Comparison of ENCODE assay signal across 18 cellular contexts in the genomic region with DNA sequence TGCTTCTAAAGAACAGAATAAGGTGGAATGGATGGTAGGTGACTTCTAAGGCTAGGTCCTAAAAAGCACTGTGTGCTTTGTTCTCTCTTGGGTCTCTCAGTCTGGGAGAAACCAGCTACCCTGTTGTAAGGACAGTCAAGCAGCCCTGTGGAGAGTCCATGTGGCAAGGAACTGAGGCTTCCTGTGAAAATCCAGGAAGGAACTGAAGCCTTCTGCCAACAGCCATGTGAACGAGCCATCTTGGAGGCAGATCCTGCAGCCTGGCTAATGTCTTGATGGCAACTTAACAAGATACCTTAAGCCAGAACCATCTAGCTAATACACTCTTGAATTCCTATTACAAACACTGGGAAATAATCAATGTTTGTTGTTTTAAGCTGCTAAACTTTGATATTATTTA.
DNase-seq lines count a peak whose midpoint lies in the region; ATAC-seq and TF ChIP-seq lines count a peak whose summit lies in the region.
"Had no signal": no experiment of that assay in that cellular context is flagged by ENCODE, and none has a peak within 500 bp of the region (broad histone marks: within the 10 kb centered on the region; RNA-seq: fewer than 3 reads in every experiment).

No MANE protein-coding gene starts in this region.

- H3K27me3 ChIP-seq in Loucy (ENCODE audit: insufficient read depth, low read length, poor library complexity, severe bottlenecking) = no peaks in the 10 kb centered on the region
- no peaks in the 10 kb centered on the region for H3K27me3 ChIP-seq in neutrophil
- H3K27me3 ChIP-seq in MM.1S (replicated peaks; ENCODE audit: insufficient read depth, low read length) = no peaks in the 10 kb centered on the region
- H3K27me3 ChIP-seq: BLaER1 had no signal

- peaks cover 2% of the 10 kb centered on the region for H3K36me3 Mint-ChIP-seq in T-helper 17 cell (ENCODE audit: low read depth)
- H3K36me3 Mint-ChIP-seq: CD8-positive, alpha-beta T cell had no signal

- H3K4me3 ChIP-seq in Loucy (ENCODE audit: low read length, poor library complexity, severe bottlenecking) (no peak overlapping the region), neutrophil (ENCODE audit: low read depth in 1 of 2, low read length in 1 of 2) (no peak overlapping the region), MM.1S (ENCODE audit: low read length) (no peak overlapping the region)
- H3K4me3 ChIP-seq: BLaER1, GM23338 had no signal

- peaks cover 3% of the 10 kb centered on the region for H3K4me1 Mint-ChIP-seq in T-helper 17 cell

- no peak for ATAC-seq in T-helper 17 cell
- ATAC-seq: CD8-positive, alpha-beta T cell; GM23338; HCT116 had no signal

- DNase-seq in cerebellum (ENCODE audit: low spot score) = peak; percentile 53
- DNase-seq in T-helper 17 cell = no peak
- no peak for DNase-seq in NCI-H1417 treated with DMSO at 0.1 percent for 48 hours (lab: John Stamatoyannopoulos, UW)
- DNase-seq in MM.1S = no peak
- DNase-seq: 8988T; Calu3; CD8-positive, alpha-beta T cell; DMS 273 treated with DMSO at 0.1 percent for 48 hours; GDM1; H7; HFFc6; IMR-90 had no signal

- H3K36me3 ChIP-seq in Loucy (ENCODE audit: insufficient read depth, low read length) (no peaks in the 10 kb centered on the region), neutrophil (no peaks in the 10 kb centered on the region), MM.1S (replicated peaks; ENCODE audit: insufficient read depth, low read length) (no peaks in the 10 kb centered on the region)
- H3K36me3 ChIP-seq: BLaER1 had no signal

- no peak overlapping the region for H3K4me3 Mint-ChIP-seq in T-helper 17 cell
- H3K4me3 Mint-ChIP-seq: CD8-positive, alpha-beta T cell; GM23338; HFFc6 had no signal

- H3F3A ChIP-seq in Loucy (ENCODE audit: low read depth) (peaks cover 20% of the 10 kb centered on the region), MM.1S (ENCODE audit: insufficient read depth, low read length) (no peaks in the 10 kb centered on the region)

- H4K20me1 ChIP-seq in Loucy (ENCODE audit: insufficient read depth, low read length, poor library complexity, severe bottlenecking) (no peaks in the 10 kb centered on the region), MM.1S (ENCODE audit: insufficient read depth, low read length) (no peaks in the 10 kb centered on the region)
- H4K20me1 ChIP-seq: BLaER1 had no signal

- H3K9me3 ChIP-seq in Loucy (ENCODE audit: insufficient read depth, low read depth, low read length) (no peaks in the 10 kb centered on the region), neutrophil (no peaks in the 10 kb centered on the region), T-helper 17 cell (ENCODE audit: control insufficient read depth, low read length, poor library complexity, severe bottlenecking) (no peaks in the 10 kb centered on the region), MM.1S (replicated peaks; ENCODE audit: insufficient read depth, low read length) (no peaks in the 10 kb centered on the region)
- H3K9me3 ChIP-seq: BLaER1 had no signal

- H3K9ac ChIP-seq in Loucy (ENCODE audit: low read depth, low read length, poor library complexity, severe bottlenecking) = peak overlapping the region; percentile 68
- H3K9ac ChIP-seq in MM.1S (ENCODE audit: low read length) = no peak overlapping the region
- H3K9ac ChIP-seq: BLaER1 had no signal

- H2AFZ ChIP-seq in Loucy (ENCODE audit: low read length) = no peak overlapping the region
- H2AFZ ChIP-seq in MM.1S (ENCODE audit: low read length) = no peak overlapping the region
- H2AFZ ChIP-seq: GM23338 had no signal

- H3K4me2 ChIP-seq in Loucy (ENCODE audit: low read depth, low read length, poor library complexity, severe bottlenecking) (peak overlapping the region; percentile 79), MM.1S (ENCODE audit: low read depth, low read length) (no peak overlapping the region)
- H3K4me2 ChIP-seq: BLaER1, GM23338 had no signal

- H3K27ac ChIP-seq in C4-2B (peak overlapping the region; percentile 52), neutrophil (peak overlapping the region; percentile 72), MM.1S (ENCODE audit: low read length) (no peak overlapping the region)
- H3K27ac ChIP-seq: BLaER1 had no signal

- peaks cover 42% of the 10 kb centered on the region for H3K4me1 ChIP-seq in Loucy (ENCODE audit: insufficient read depth, low read length, poor library complexity, severe bottlenecking)
- peaks cover 38 to 44% of the 10 kb centered on the region in 2 experiments for H3K4me1 ChIP-seq in neutrophil (ENCODE audit: control insufficient read depth in 1 of 2, insufficient read depth in 1 of 2, low read depth in 1 of 2, low read length in 1 of 2)
- H3K4me1 ChIP-seq in MM.1S (ENCODE audit: low read length) = no peaks in the 10 kb centered on the region

- H3K79me2 ChIP-seq in Loucy (ENCODE audit: insufficient read depth, low read length) (peaks cover 5% of the 10 kb centered on the region; the same call in 1 of the 2 replicates), MM.1S (ENCODE audit: low read length) (no peaks in the 10 kb centered on the region)

- no peak overlapping the region for H3K27ac Mint-ChIP-seq in T-helper 17 cell
- H3K27ac Mint-ChIP-seq: CD8-positive, alpha-beta T cell; GM23338; HFFc6 had no signal

- H3K9me2 ChIP-seq in Loucy (replicated peaks; ENCODE audit: low read depth, low read length) (no peaks in the 10 kb centered on the region), MM.1S (replicated peaks; ENCODE audit: insufficient read depth, low read length) (no peaks in the 10 kb centered on the region)

- H3K27me3 Mint-ChIP-seq in T-helper 17 cell = peaks cover 13% of the 10 kb centered on the region

- TF ChIP-seq CTCF in C4-2B (conservative IDR thresholded peaks at IDR 0.05) = no peak
- no peak for TF ChIP-seq CTCF in Loucy (conservative IDR thresholded peaks at IDR 0.05; ENCODE audit: low read length)
- TF ChIP-seq CTCF in neutrophil (IDR thresholded peaks at IDR 0.05) = no peak
- TF ChIP-seq CTCF in MM.1S (IDR thresholded peaks at IDR 0.05; ENCODE audit: low read length) = no peak
